Comparison of ENCODE assay signal across 8 cellular contexts in the genomic region with DNA sequence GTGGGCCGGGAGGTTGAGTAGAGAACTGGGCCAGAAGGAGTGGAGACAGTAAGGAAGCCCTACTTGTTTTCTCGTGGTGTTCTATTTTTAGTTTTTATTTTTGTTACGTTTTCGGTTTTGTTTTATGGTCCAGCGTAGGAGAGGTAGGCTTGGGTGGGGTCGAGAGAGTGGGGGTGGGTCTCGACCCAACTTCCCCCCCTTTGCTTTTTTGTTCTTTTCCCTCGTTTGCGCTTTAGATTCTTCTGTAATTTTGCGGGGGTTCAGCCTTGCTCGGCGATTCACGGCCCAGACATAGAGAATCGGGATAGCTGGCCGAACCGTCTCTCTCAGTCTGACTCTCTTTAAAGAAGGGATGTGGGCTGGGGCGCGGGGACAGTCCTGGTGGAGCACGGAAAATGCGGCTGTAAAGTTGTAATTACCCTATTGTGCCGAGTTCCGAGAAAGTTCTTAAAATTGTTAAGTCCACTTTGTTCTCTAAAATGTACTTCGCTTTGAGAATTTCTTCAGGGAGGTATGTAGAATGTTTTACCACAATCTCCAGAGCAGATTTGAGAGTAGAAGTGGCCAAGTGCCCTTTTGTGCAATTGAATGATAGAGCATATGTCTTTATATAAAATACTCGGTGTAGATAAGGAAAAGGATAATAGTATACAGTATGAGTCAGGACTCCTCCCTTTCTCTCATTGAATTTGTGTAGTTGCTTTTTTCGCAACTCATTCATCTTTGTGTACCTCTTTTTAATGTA. TPM values are rescaled to one million over a fixed set of nuclear protein-coding genes. Genes with fewer than 3 reads are reported as not detected.
DNase-seq lines count a peak whose midpoint lies in the region; ATAC-seq and TF ChIP-seq lines count a peak whose summit lies in the region.

No MANE protein-coding gene starts in this region.

- peak; percentile 31 for DNase-seq in DMS79 treated with DMSO at 0.1 percent for 48 hours (lab: John Stamatoyannopoulos, UW)
- DNase-seq in DMS79 (lab: John Stamatoyannopoulos, UW), result no peak
- DNase-seq in NCI-H2227 treated with DMSO at 0.1 percent for 48 hours (lab: John Stamatoyannopoulos, UW), result peak; percentile 29
- DNase-seq in activated T-cell treated with anti-CD3 and anti-CD28 coated beads, Interleukin-2, amount 50 U/mL, for 48 hours, result peak; percentile 58 to 61
- peak; percentile 37 for DNase-seq in fibroblast of pulmonary artery (ENCODE audit: low read depth)
- peak; percentile 70 for DNase-seq in natural killer cell treated with Interleukin-12 subunit alpha and Interleukin-12 subunit beta and Interleukin-15 and Interleukin-18, amount 100 ng/mL, for 72 hours (ENCODE audit: low spot score)
- no peak for DNase-seq in thoracic aorta (ENCODE audit: low spot score)

- H3K4me1 ChIP-seq in thoracic aorta (ENCODE audit: control insufficient read depth in 1 of 2, low read depth in 2 of 2), result peaks cover 31 to 46% of the 10 kb centered on the region in 2 donors

- H3K4me1 Mint-ChIP-seq in natural killer cell treated with Interleukin-12 subunit alpha and Interleukin-12 subunit beta and Interleukin-15 and Interleukin-18, amount 100 ng/mL, for 72 hours (ENCODE audit: low read depth in 2 of 2), result peaks cover 29 to 39% of the 10 kb centered on the region in 2 donors

- ATAC-seq in HG02759 (IDR thresholded peaks at IDR 0.05; ENCODE audit: unreplicated experiment) (peak; percentile 10), thoracic aorta (ENCODE audit: insufficient number of reproducible peaks, low FRiP score, low read depth) (peak; percentile 12)
- ATAC-seq in natural killer cell treated with Interleukin-12 subunit alpha and Interleukin-12 subunit beta and Interleukin-15 and Interleukin-18, amount 100 ng/mL, for 72 hours, result peak; percentile 55 to 57

- H3K36me3 Mint-ChIP-seq in natural killer cell treated with Interleukin-12 subunit alpha and Interleukin-12 subunit beta and Interleukin-15 and Interleukin-18, amount 100 ng/mL, for 72 hours, result peaks cover 13% of the 10 kb centered on the region

- H3K9me3 Mint-ChIP-seq in natural killer cell treated with Interleukin-12 subunit alpha and Interleukin-12 subunit beta and Interleukin-15 and Interleukin-18, amount 100 ng/mL, for 72 hours, result no peaks in the 10 kb centered on the region

- H3K27me3 Mint-ChIP-seq in natural killer cell treated with Interleukin-12 subunit alpha and Interleukin-12 subunit beta and Interleukin-15 and Interleukin-18, amount 100 ng/mL, for 72 hours, result no peaks in the 10 kb centered on the region

- TF ChIP-seq CTCF in fibroblast of pulmonary artery (IDR thresholded peaks at IDR 0.05; ENCODE audit: low read length, missing control alignments) (no peak), thoracic aorta (IDR thresholded peaks at IDR 0.05) (no peak)

- H3K27me3 ChIP-seq in thoracic aorta (replicated peaks; ENCODE audit: insufficient read depth), result no peaks in the 10 kb centered on the region

- H3K27ac ChIP-seq in thoracic aorta, result peak overlapping the region; percentile 98

- H3K36me3 ChIP-seq in thoracic aorta, result no peaks in the 10 kb centered on the region

- peak overlapping the region; percentile 89 to 96 for H3K27ac Mint-ChIP-seq in natural killer cell treated with Interleukin-12 subunit alpha and Interleukin-12 subunit beta and Interleukin-15 and Interleukin-18, amount 100 ng/mL, for 72 hours

- H3K4me3 Mint-ChIP-seq in natural killer cell treated with Interleukin-12 subunit alpha and Interleukin-12 subunit beta and Interleukin-15 and Interleukin-18, amount 100 ng/mL, for 72 hours, result peak overlapping the region; percentile 94

- H3K4me3 ChIP-seq in fibroblast of pulmonary artery (replicated peaks; ENCODE audit: low read depth, low read length), result peak overlapping the region; percentile 87
- peak overlapping the region; percentile 89 for H3K4me3 ChIP-seq in thoracic aorta

- H3K9me3 ChIP-seq in thoracic aorta, result no peaks in the 10 kb centered on the region

RNA-seq across cellular contexts. Expression of gene DMTF1, which starts 0.8 kb away (rescaled TPM):
- 100 to 1,000 TPM; 144 to 166 TPM for total RNA-seq in natural killer cell treated with Interleukin-12 subunit alpha and Interleukin-12 subunit beta and Interleukin-15 and Interleukin-18, amount 100 ng/mL, for 72 hours
- 100 to 1,000 TPM; 108 to 172 TPM for total RNA-seq in thoracic aorta

Comparison
In these comparisons a context has a peak if more than half of its experiments do, and no peak if none do; other contexts are left out.
1. DNase-seq: peak in DMS79 treated with DMSO at 0.1 percent for 48 hours (single experiment), NCI-H2227 treated with DMSO at 0.1 percent for 48 hours (single experiment), activated T-cell treated with anti-CD3 and anti-CD28 coated beads, Interleukin-2, amount 50 U/mL, for 48 hours (2 of 2), fibroblast of pulmonary artery (single experiment) and natural killer cell treated with Interleukin-12 subunit alpha and Interleukin-12 subunit beta and Interleukin-15 and Interleukin-18, amount 100 ng/mL, for 72 hours (single experiment); none in DMS79 (single experiment) and thoracic aorta (single experiment).
2. Peak in every context shown above with its lines, with median percentiles within 50 percentile points of each other: ATAC-seq.